1 cellular context compared by ENCODE assay signal in genomic region chr19:52527134-52527953, GRCh38.
TF ChIP-seq lines count a peak whose summit lies in the region.

TSS of gene ZNF808 (plus strand) at chr19:52527668. CDS start at chr19:52543285, 15,617 bp downstream.

TF ChIP-seq in HepG2, 621 proteins besides CTCF, POLR2A, EP300 and RAD21 (continued from another document):
- TF ChIP-seq, protein P1, sequence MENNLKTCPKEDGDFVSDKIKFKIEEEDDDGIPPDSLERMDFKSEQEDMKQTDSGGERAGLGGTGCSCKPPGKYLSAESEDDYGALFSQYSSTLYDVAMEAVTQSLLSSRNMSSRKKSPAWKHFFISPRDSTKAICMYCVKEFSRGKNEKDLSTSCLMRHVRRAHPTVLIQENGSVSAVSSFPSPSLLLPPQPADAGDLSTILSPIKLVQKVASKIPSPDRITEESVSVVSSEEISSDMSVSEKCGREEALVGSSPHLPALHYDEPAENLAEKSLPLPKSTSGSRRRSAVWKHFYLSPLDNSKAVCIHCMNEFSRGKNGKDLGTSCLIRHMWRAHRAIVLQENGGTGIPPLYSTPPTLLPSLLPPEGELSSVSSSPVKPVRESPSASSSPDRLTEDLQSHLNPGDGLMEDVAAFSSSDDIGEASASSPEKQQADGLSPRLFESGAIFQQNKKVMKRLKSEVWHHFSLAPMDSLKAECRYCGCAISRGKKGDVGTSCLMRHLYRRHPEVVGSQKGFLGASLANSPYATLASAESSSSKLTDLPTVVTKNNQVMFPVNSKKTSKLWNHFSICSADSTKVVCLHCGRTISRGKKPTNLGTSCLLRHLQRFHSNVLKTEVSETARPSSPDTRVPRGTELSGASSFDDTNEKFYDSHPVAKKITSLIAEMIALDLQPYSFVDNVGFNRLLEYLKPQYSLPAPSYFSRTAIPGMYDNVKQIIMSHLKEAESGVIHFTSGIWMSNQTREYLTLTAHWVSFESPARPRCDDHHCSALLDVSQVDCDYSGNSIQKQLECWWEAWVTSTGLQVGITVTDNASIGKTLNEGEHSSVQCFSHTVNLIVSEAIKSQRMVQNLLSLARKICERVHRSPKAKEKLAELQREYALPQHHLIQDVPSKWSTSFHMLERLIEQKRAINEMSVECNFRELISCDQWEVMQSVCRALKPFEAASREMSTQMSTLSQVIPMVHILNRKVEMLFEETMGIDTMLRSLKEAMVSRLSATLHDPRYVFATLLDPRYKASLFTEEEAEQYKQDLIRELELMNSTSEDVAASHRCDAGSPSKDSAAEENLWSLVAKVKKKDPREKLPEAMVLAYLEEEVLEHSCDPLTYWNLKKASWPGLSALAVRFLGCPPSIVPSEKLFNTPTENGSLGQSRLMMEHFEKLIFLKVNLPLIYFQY (CRISPR knock-in tag; IDR thresholded peaks at IDR 0.05; ENCODE audit: borderline replicate concordance): no peak
- TF ChIP-seq CHD2 (IDR thresholded peaks at IDR 0.05; ENCODE audit: low read depth, low read length) (no peak), ZSCAN9 (CRISPR knock-in tag; IDR thresholded peaks at IDR 0.05; ENCODE audit: borderline replicate concordance) (no peak), BCL6 (CRISPR knock-in tag; IDR thresholded peaks at IDR 0.05) (no peak), SIN3A (IDR thresholded peaks at IDR 0.05; ENCODE audit: borderline replicate concordance, low read depth, low read length) (peak; percentile 80; the same call in 1 of the 2 replicates), PHF21A (CRISPR knock-in tag; IDR thresholded peaks at IDR 0.05) (peak; percentile 62), PRDM4 (CRISPR knock-in tag; IDR thresholded peaks at IDR 0.05; ENCODE audit: borderline replicate concordance) (no peak), CBFB (CRISPR knock-in tag; IDR thresholded peaks at IDR 0.05) (0 out of 2 replicates have a peak, but pooled peaks have one; percentile 10), ZEB1 (IDR thresholded peaks at IDR 0.05; ENCODE audit: insufficient replicate concordance, low read depth) (no peak), CEBPB (IDR thresholded peaks at IDR 0.05; ENCODE audit: borderline replicate concordance, low read depth, low read length) (no peak), YY1 (IDR thresholded peaks at IDR 0.05; ENCODE audit: insufficient read depth, insufficient replicate concordance, low read depth, low read length) (no peak), ZNF251 (CRISPR knock-in tag; IDR thresholded peaks at IDR 0.05) (no peak), ZNF253 (CRISPR knock-in tag; IDR thresholded peaks at IDR 0.05; ENCODE audit: borderline replicate concordance) (no peak), ZUFSP (CRISPR knock-in tag; IDR thresholded peaks at IDR 0.05; ENCODE audit: borderline replicate concordance) (no peak), ZKSCAN8 (CRISPR knock-in tag; IDR thresholded peaks at IDR 0.05; ENCODE audit: borderline replicate concordance) (no peak), ZSCAN22 (CRISPR knock-in tag; IDR thresholded peaks at IDR 0.05) (no peak), SNAPC4 (CRISPR knock-in tag; IDR thresholded peaks at IDR 0.05) (no peak), CEBPZ (IDR thresholded peaks at IDR 0.05; ENCODE audit: low read length) (no peak)
- TF ChIP-seq, protein P2, sequence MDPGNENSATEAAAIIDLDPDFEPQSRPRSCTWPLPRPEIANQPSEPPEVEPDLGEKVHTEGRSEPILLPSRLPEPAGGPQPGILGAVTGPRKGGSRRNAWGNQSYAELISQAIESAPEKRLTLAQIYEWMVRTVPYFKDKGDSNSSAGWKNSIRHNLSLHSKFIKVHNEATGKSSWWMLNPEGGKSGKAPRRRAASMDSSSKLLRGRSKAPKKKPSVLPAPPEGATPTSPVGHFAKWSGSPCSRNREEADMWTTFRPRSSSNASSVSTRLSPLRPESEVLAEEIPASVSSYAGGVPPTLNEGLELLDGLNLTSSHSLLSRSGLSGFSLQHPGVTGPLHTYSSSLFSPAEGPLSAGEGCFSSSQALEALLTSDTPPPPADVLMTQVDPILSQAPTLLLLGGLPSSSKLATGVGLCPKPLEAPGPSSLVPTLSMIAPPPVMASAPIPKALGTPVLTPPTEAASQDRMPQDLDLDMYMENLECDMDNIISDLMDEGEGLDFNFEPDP (CRISPR knock-in tag; conservative IDR thresholded peaks at IDR 0.05): 0 out of 2 replicates have a peak, but pooled peaks have one; percentile 44
- TF ChIP-seq, protein P3, sequence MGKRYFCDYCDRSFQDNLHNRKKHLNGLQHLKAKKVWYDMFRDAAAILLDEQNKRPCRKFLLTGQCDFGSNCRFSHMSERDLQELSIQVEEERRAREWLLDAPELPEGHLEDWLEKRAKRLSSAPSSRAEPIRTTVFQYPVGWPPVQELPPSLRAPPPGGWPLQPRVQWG (CRISPR knock-in tag; IDR thresholded peaks at IDR 0.05; ENCODE audit: borderline replicate concordance, low read depth): no peak
